14 cellular contexts compared by ENCODE assay signal in genomic region chr10:11107953-11108352, GRCh38.
A peak's percentile ranks its signal among the peaks of the same experiment; 100 is the strongest.
DNase-seq lines count a peak whose midpoint lies in the region; ATAC-seq and TF ChIP-seq lines count a peak whose summit lies in the region.
"Had no signal": no experiment of that assay in that cellular context is flagged by ENCODE, and none has a peak within 500 bp of the region (broad histone marks: within the 10 kb centered on the region; RNA-seq: fewer than 3 reads in every experiment).

No MANE protein-coding gene starts in this region.

- no peak overlapping the region for H3K4me3 ChIP-seq in tibial nerve

- H3K27me3 ChIP-seq in layer of hippocampus (ENCODE audit: control insufficient read depth, insufficient read depth, low read length) (no peaks in the 10 kb centered on the region), tibial nerve (no peaks in the 10 kb centered on the region)

- H3K4me3 Mint-ChIP-seq in natural killer cell treated with Interleukin-12 subunit alpha and Interleukin-12 subunit beta and Interleukin-15 and Interleukin-18, amount 100 ng/mL, for 72 hours: no peak overlapping the region
- H3K4me3 Mint-ChIP-seq in natural killer cell: no peak overlapping the region
- H3K4me3 Mint-ChIP-seq: B cell; CD4-positive, alpha-beta T cell; H9 had no signal

- H3K27me3 Mint-ChIP-seq in natural killer cell treated with Interleukin-12 subunit alpha and Interleukin-12 subunit beta and Interleukin-15 and Interleukin-18, amount 100 ng/mL, for 72 hours: peaks cover 0 to 1% of the 10 kb centered on the region in 2 donors
- peaks cover 0 to 6% of the 10 kb centered on the region in 2 donors for H3K27me3 Mint-ChIP-seq in natural killer cell (ENCODE audit: low read depth in 2 of 2)
- H3K27me3 Mint-ChIP-seq: CD4-positive, alpha-beta T cell had no signal

- no peak for TF ChIP-seq POLR2A in tibial nerve (IDR thresholded peaks at IDR 0.05)

- H3K4me1 ChIP-seq in tibial nerve: peaks cover 0 to 71% (median 11%) of the 10 kb centered on the region in 4 donors

- ATAC-seq in natural killer cell treated with Interleukin-12 subunit alpha and Interleukin-12 subunit beta and Interleukin-15 and Interleukin-18, amount 100 ng/mL, for 72 hours: no peak
- no peak for ATAC-seq in natural killer cell
- no peak for ATAC-seq in GM19467 (IDR thresholded peaks at IDR 0.05; ENCODE audit: unreplicated experiment)

- H3K9me3 ChIP-seq in tibial nerve: no peaks in the 10 kb centered on the region

- peak overlapping the region; percentile 15 to 21 for H3K27ac Mint-ChIP-seq in natural killer cell treated with Interleukin-12 subunit alpha and Interleukin-12 subunit beta and Interleukin-15 and Interleukin-18, amount 100 ng/mL, for 72 hours
- no peak overlapping the region for H3K27ac Mint-ChIP-seq in natural killer cell
- H3K27ac Mint-ChIP-seq: B cell; CD4-positive, alpha-beta T cell; H9 had no signal

- peaks cover 14 to 23% of the 10 kb centered on the region in 2 donors for H3K4me1 Mint-ChIP-seq in natural killer cell treated with Interleukin-12 subunit alpha and Interleukin-12 subunit beta and Interleukin-15 and Interleukin-18, amount 100 ng/mL, for 72 hours (ENCODE audit: low read depth in 2 of 2)
- peaks cover 10 to 11% of the 10 kb centered on the region in 2 donors for H3K4me1 Mint-ChIP-seq in natural killer cell

- H3K36me3 Mint-ChIP-seq in natural killer cell treated with Interleukin-12 subunit alpha and Interleukin-12 subunit beta and Interleukin-15 and Interleukin-18, amount 100 ng/mL, for 72 hours: no peaks in the 10 kb centered on the region
- H3K36me3 Mint-ChIP-seq in natural killer cell: no peaks in the 10 kb centered on the region

- intact Hi-C loops in natural killer cell (cut with micrococcal nuclease): no loop called here

- no peak for TF ChIP-seq CTCF in natural killer cell (IDR thresholded peaks at IDR 0.05)
- no peak for TF ChIP-seq CTCF in tibial nerve (IDR thresholded peaks at IDR 0.05)

- H3K9me3 Mint-ChIP-seq in natural killer cell treated with Interleukin-12 subunit alpha and Interleukin-12 subunit beta and Interleukin-15 and Interleukin-18, amount 100 ng/mL, for 72 hours: no peaks in the 10 kb centered on the region
- H3K9me3 Mint-ChIP-seq in natural killer cell: no peaks in the 10 kb centered on the region
- H3K9me3 Mint-ChIP-seq: CD4-positive, alpha-beta T cell had no signal

- DNase-seq in natural killer cell treated with Interleukin-12 subunit alpha and Interleukin-12 subunit beta and Interleukin-15 and Interleukin-18, amount 100 ng/mL, for 72 hours (ENCODE audit: low spot score): no peak
- DNase-seq in natural killer cell (no peak), tibial nerve (ENCODE audit: low spot score in 2 of 2) (no peak), retina (no peak), NCI-H1048 (lab: John Stamatoyannopoulos, UW) (no peak)
- DNase-seq: C1 segment of cervical spinal cord; CD4-positive, alpha-beta T cell; DMS79; GOT3; H9 had no signal

- no peak for TF ChIP-seq EP300 in tibial nerve (IDR thresholded peaks at IDR 0.05)

- H3K36me3 ChIP-seq in tibial nerve: no peaks in the 10 kb centered on the region

- H3K27ac ChIP-seq in adipose tissue (ENCODE audit: low read depth, low read length) (peak overlapping the region; percentile 12), layer of hippocampus (ENCODE audit: low read depth, low read length) (peak overlapping the region; percentile 3), tibial nerve (peak overlapping the region in 3 of 4 donors; percentile 83 to 91 (median 90))

Comparison
In these comparisons a context has a peak if more than half of its experiments do, and no peak if none do; other contexts are left out.
1. H3K27ac Mint-ChIP-seq: peak in natural killer cell treated with Interleukin-12 subunit alpha and Interleukin-12 subunit beta and Interleukin-15 and Interleukin-18, amount 100 ng/mL, for 72 hours (2 of 2); none in natural killer cell (0 of 2).
2. H3K27ac ChIP-seq: peak in every context shown above with its lines; median percentile 90 in tibial nerve; 12 in adipose tissue; 3 in layer of hippocampus.